Comparison of ENCODE assay signal across 8 cellular contexts in the genomic region with DNA sequence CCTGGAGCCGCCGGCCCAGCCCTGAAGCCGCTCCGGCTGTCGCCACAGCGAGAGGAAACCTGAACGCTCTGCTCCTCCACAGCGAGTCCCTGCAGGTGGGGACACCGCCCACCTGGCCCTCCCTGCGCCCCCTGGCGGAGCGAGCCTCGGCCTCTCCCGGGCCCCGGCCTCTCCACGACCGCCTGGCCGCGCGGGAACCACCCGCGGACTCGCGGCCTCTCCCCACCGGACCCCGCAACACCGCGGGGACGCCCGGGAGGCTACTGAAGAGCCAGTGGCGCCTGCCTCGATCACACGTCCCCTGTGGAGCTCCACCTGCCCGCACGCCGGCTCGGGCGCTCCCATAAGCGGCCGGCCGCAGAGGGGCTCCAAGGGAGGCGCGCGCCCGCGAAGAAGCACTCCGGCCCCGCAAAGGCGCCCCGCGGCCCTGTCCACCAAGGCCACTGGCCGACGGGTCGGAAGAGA.
DNase-seq lines count a peak whose midpoint lies in the region; ATAC-seq lines count a peak whose summit lies in the region.

No MANE protein-coding gene starts in this region.

- ATAC-seq in sciatic nerve, result peak; percentile 62

- DNase-seq in NCI-H2107 (lab: John Stamatoyannopoulos, UW), result peak; percentile 4
- no peak for DNase-seq in NCI-H2107 treated with DMSO at 0.1 percent for 48 hours (lab: John Stamatoyannopoulos, UW; ENCODE audit: unreplicated experiment)
- DNase-seq in RPMI8226, result peak; percentile 37
- DNase-seq in activated naive CD4-positive, alpha-beta T cell treated with Interleukin-2 at 50 U/mL for 16 hours, result peak; percentile 86
- DNase-seq in cardiac septum (ENCODE audit: low spot score), result peak; percentile 86
- DNase-seq in sciatic nerve (ENCODE audit: low spot score), result peak; percentile 74
- DNase-seq in NCI-H524 treated with DMSO at 0.1 percent for 48 hours (lab: John Stamatoyannopoulos, UW), result no peak
- no peak for DNase-seq in cortex of kidney (lab: John Stamatoyannopoulos, UW)

- intact Hi-C loops in cardiac septum (cut with DNase I), result no loop called here
- intact Hi-C loops in sciatic nerve (cut with DNase I), result no loop called here

Comparison
In these comparisons a context has a peak if more than half of its experiments do, and no peak if none do; other contexts are left out.
1. DNase-seq: peak in NCI-H2107 (single experiment), RPMI8226 (single experiment), activated naive CD4-positive, alpha-beta T cell treated with Interleukin-2 at 50 U/mL for 16 hours (single experiment), cardiac septum (single experiment) and sciatic nerve (single experiment); none in NCI-H2107 treated with DMSO at 0.1 percent for 48 hours (single experiment), NCI-H524 treated with DMSO at 0.1 percent for 48 hours (single experiment) and cortex of kidney (single experiment).